Comparison of ENCODE assay signal across 12 cellular contexts in the genomic region with DNA sequence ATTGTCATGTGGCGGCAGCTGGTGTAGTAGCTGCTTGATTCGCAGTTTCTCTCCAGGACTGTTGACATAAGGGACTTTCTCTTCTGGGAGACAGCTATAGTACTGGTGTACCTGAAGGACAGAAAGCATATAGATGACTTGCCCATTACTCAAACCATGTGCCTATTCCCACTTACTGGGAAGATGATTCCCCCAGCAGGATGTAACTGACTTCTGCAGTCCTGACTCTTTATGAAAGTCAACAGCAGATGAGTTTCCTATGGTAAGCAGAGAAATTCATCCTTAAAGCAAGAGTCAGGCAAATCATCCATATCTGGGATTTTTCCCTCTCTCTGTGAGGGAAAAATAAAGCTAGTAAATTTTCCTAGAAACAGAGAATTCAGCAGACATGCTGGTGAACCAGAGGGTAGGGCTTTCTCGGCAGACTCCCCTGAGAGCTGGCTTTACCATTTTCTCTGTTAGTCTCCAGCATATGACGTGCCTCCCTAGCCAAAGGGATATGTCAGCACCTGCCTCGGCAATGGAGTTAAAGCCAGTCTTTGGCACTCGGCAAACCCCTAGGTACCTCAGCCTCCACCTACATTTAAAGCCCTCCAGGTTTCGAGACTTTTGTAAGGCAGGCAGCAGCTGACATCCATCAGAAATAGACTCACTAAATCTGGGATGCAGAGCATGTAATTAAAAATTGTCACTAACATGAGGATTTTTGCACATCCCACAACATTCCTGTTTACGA.
DNase-seq lines count a peak whose midpoint lies in the region; ATAC-seq and TF ChIP-seq lines count a peak whose summit lies in the region.
"Had no signal": no experiment of that assay in that cellular context is flagged by ENCODE, and none has a peak within 500 bp of the region (broad histone marks: within the 10 kb centered on the region; RNA-seq: fewer than 3 reads in every experiment).

No MANE protein-coding gene starts in this region.

- H3K36me3 ChIP-seq in SK-N-SH (replicated peaks in 1 of 2; ENCODE audit: control insufficient read depth in 1 of 2, insufficient read depth in 2 of 2, low read length in 1 of 2) (no peaks in the 10 kb centered on the region), hepatocyte (replicated peaks; ENCODE audit: insufficient read depth, low read depth) (no peaks in the 10 kb centered on the region), vagina (no peaks in the 10 kb centered on the region)

- H3K27ac ChIP-seq in SK-N-SH (ENCODE audit: low read depth in 2 of 2, low read length in 1 of 2) (peak overlapping the region in 1 of 2 experiments; percentile 60; a peak in 2 of 4 replicates), hepatocyte (peak overlapping the region; percentile 53), vagina (peak overlapping the region; percentile 76)

- no peaks in the 10 kb centered on the region for H3F3A ChIP-seq in SK-N-SH (replicated peaks; ENCODE audit: insufficient read depth)

- DNase-seq in SK-N-SH (no peak), NCI-H526 treated with DMSO at 0.1 percent for 48 hours (lab: John Stamatoyannopoulos, UW) (peak; percentile 42), hepatocyte (ENCODE audit: low spot score) (no peak), vagina (ENCODE audit: extremely low spot score in 2 of 2) (no peak), head of caudate nucleus (no peak), T-helper 2 cell (no peak), GM19240 (ENCODE audit: insufficient read length, low spot score) (no peak)
- DNase-seq: activated B cell treated with CpG ODN at 0.5 μM for 24 hours; NCI-H1105 treated with DMSO at 0.1 percent for 48 hours; stimulated activated CD4-positive, alpha-beta T cell treated with anti-CD3 and anti-CD28 coated beads, Interleukin-4, amount 100 ng/mL, for 1 hour had no signal

- ATAC-seq in SK-N-SH treated with all-trans-retinoic acid at 6 μM for 48 hours, result no peak

- CTCF ChIA-PET in SK-N-SH (lab: Yijun Ruan, JAX), result interaction anchor here (0.6 to 2.7 kb wide), 7 partner anchors 18 to 322 kb away, joined by 3 to 9 read pairs (median 4); no protein-coding TSS in a partner anchor

- no peak for TF ChIP-seq RAD21 in SK-N-SH (IDR thresholded peaks at IDR 0.05; ENCODE audit: low read length)

- peak overlapping the region; percentile 35; the same call in 1 of the 2 replicates for H3K9ac ChIP-seq in SK-N-SH

- no peak for TF ChIP-seq CTCF in SK-N-SH (IDR thresholded peaks at IDR 0.05)
- no peak for TF ChIP-seq CTCF in hepatocyte (IDR thresholded peaks at IDR 0.05; ENCODE audit: poor library complexity)
- TF ChIP-seq CTCF in vagina (IDR thresholded peaks at IDR 0.05), result no peak

- POLR2A ChIA-PET in SK-N-SH (lab: Yijun Ruan, JAX), result no interaction called here

- WGBS in SK-N-SH (ENCODE audit: low lambda C conversion rate), result 91% methylated on average over 5 of the region's 8 CpGs
- WGBS in hepatocyte (ENCODE audit: low lambda C conversion rate, missing lambda C conversion rate), result 86% methylated on average over 8 of the region's 8 CpGs

- H3K79me2 ChIP-seq in SK-N-SH (ENCODE audit: insufficient read depth) (no peaks in the 10 kb centered on the region), hepatocyte (no peaks in the 10 kb centered on the region)

- H4K20me1 ChIP-seq in SK-N-SH (ENCODE audit: insufficient read depth) (no peaks in the 10 kb centered on the region), hepatocyte (ENCODE audit: insufficient read depth, poor library complexity, severe bottlenecking) (no peaks in the 10 kb centered on the region)

- no peak overlapping the region for H3K4me3 ChIP-seq in SK-N-SH (ENCODE audit: low read depth in 2 of 2, low read length in 1 of 2)
- no peak overlapping the region for H3K4me3 ChIP-seq in hepatocyte
- H3K4me3 ChIP-seq in vagina, result no peak overlapping the region
- H3K4me3 ChIP-seq: thoracic aorta had no signal

- H3K27me3 ChIP-seq in SK-N-SH (ENCODE audit: insufficient read depth) (no peaks in the 10 kb centered on the region), hepatocyte (no peaks in the 10 kb centered on the region), vagina (no peaks in the 10 kb centered on the region)

- intact Hi-C loops in vagina (cut with DNase I), result no loop called here
- intact Hi-C loops in head of caudate nucleus (cut with DNase I), result no loop called here

- H3K4me1 ChIP-seq in SK-N-SH (ENCODE audit: control insufficient read depth in 1 of 2, insufficient read depth in 2 of 2, low read depth in 1 of 2, low read length in 1 of 2), result peaks cover 0 to 10% of the 10 kb centered on the region in 2 experiments; a peak in 2 of 4 replicates
- H3K4me1 ChIP-seq in hepatocyte (ENCODE audit: insufficient read depth), result peaks cover 37% of the 10 kb centered on the region
- peaks cover 76% of the 10 kb centered on the region for H3K4me1 ChIP-seq in vagina

- H3K9me2 ChIP-seq in SK-N-SH, result no peaks in the 10 kb centered on the region
- H3K9me2 ChIP-seq in hepatocyte (replicated peaks; ENCODE audit: insufficient read depth), result no peaks in the 10 kb centered on the region

- H2AFZ ChIP-seq in SK-N-SH (ENCODE audit: low read depth) (no peak overlapping the region), hepatocyte (no peak overlapping the region)

- H3K9me3 ChIP-seq in SK-N-SH (no peaks in the 10 kb centered on the region), hepatocyte (ENCODE audit: low read depth) (no peaks in the 10 kb centered on the region), vagina (no peaks in the 10 kb centered on the region)
- H3K9me3 ChIP-seq: thoracic aorta had no signal

- no peak for TF ChIP-seq POLR2A in vagina (IDR thresholded peaks at IDR 0.05)

- no peak for TF ChIP-seq EP300 in SK-N-SH (IDR thresholded peaks at IDR 0.05; ENCODE audit: borderline replicate concordance in 1 of 2, low read depth in 1 of 2, low read length in 1 of 2)

- H3K4me2 ChIP-seq in SK-N-SH (no peak overlapping the region; the same call in 1 of the 2 replicates), hepatocyte (no peak overlapping the region)

TF ChIP-seq in SK-N-SH, 30 proteins besides CTCF, POLR2A, EP300 and RAD21:
- TF ChIP-seq, protein P1, sequence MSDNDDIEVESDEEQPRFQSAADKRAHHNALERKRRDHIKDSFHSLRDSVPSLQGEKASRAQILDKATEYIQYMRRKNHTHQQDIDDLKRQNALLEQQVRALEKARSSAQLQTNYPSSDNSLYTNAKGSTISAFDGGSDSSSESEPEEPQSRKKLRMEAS (IDR thresholded peaks at IDR 0.05; ENCODE audit: low read depth), result no peak
- TF ChIP-seq USF2 (IDR thresholded peaks at IDR 0.05; ENCODE audit: borderline replicate concordance, low read depth, low read length) (no peak), TEAD4 (IDR thresholded peaks at IDR 0.05; ENCODE audit: borderline replicate concordance, insufficient read depth) (no peak), ELF1 (IDR thresholded peaks at IDR 0.05) (no peak), SMC3 (IDR thresholded peaks at IDR 0.05; ENCODE audit: low read depth, low read length) (no peak)

TF ChIP-seq in SK-N-SH treated with all-trans-retinoic acid at 6 μM for 48 hours, 23 proteins besides CTCF, POLR2A, EP300 and RAD21 (continues in another document):
- TF ChIP-seq CSDC2 (CRISPR knock-in tag; IDR thresholded peaks at IDR 0.05) (no peak), CREB5 (CRISPR knock-in tag; IDR thresholded peaks at IDR 0.05; ENCODE audit: low read depth) (no peak), PPARA (CRISPR knock-in tag; IDR thresholded peaks at IDR 0.05; ENCODE audit: borderline replicate concordance) (no peak), ZC3H10 (CRISPR knock-in tag; IDR thresholded peaks at IDR 0.05) (no peak), BACH2 (CRISPR knock-in tag; IDR thresholded peaks at IDR 0.05; ENCODE audit: borderline replicate concordance) (no peak), ISL1 (CRISPR knock-in tag; IDR thresholded peaks at IDR 0.05) (no peak), GLIS3 (CRISPR knock-in tag; IDR thresholded peaks at IDR 0.05) (no peak), TOX (CRISPR knock-in tag; IDR thresholded peaks at IDR 0.05; ENCODE audit: borderline replicate concordance) (no peak), ZFP3 (CRISPR knock-in tag; IDR thresholded peaks at IDR 0.05) (no peak), OSR1 (CRISPR knock-in tag; IDR thresholded peaks at IDR 0.05) (no peak)
- TF ChIP-seq, protein P2, sequence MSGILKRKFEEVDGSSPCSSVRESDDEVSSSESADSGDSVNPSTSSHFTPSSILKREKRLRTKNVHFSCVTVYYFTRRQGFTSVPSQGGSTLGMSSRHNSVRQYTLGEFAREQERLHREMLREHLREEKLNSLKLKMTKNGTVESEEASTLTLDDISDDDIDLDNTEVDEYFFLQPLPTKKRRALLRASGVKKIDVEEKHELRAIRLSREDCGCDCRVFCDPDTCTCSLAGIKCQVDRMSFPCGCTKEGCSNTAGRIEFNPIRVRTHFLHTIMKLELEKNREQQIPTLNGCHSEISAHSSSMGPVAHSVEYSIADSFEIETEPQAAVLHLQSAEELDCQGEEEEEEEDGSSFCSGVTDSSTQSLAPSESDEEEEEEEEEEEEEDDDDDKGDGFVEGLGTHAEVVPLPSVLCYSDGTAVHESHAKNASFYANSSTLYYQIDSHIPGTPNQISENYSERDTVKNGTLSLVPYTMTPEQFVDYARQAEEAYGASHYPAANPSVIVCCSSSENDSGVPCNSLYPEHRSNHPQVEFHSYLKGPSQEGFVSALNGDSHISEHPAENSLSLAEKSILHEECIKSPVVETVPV (CRISPR knock-in tag; IDR thresholded peaks at IDR 0.05), result no peak
- TF ChIP-seq, protein P3, sequence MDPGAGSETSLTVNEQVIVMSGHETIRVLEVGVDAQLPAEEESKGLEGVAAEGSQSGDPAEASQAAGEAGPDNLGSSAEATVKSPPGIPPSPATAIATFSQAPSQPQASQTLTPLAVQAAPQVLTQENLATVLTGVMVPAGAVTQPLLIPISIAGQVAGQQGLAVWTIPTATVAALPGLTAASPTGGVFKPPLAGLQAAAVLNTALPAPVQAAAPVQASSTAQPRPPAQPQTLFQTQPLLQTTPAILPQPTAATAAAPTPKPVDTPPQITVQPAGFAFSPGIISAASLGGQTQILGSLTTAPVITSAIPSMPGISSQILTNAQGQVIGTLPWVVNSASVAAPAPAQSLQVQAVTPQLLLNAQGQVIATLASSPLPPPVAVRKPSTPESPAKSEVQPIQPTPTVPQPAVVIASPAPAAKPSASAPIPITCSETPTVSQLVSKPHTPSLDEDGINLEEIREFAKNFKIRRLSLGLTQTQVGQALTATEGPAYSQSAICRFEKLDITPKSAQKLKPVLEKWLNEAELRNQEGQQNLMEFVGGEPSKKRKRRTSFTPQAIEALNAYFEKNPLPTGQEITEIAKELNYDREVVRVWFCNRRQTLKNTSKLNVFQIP (CRISPR knock-in tag; IDR thresholded peaks at IDR 0.05; ENCODE audit: borderline replicate concordance, low read depth), result no peak
